In the genomic region with DNA sequence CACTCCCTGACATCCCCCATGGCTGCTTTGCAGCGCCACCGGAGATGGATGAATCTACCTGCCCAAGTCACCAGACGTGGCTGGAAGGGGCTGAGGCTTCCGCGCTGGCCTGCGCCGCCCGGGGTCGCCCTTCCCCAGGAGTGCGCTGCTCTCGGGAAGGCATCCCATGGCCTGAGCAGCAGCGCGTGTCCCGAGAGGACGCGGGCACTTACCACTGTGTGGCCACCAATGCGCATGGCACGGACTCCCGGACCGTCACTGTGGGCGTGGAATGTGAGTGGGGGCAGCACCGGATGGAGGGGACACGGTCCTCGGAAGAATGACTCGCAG, we compare ENCODE assay signal across 10 cellular contexts. TPM values are rescaled to one million over a fixed set of nuclear protein-coding genes. Genes with fewer than 3 reads are reported as not detected.
DNase-seq lines count a peak whose midpoint lies in the region; FAIRE-seq and TF ChIP-seq lines count a peak whose summit lies in the region.
"Had no signal": no experiment of that assay in that cellular context is flagged by ENCODE, and none has a peak within 500 bp of the region (broad histone marks: within the 10 kb centered on the region; RNA-seq: fewer than 3 reads in every experiment).

No MANE protein-coding gene starts in this region.

- no peak for TF ChIP-seq EP300 in transverse colon (IDR thresholded peaks at IDR 0.05; ENCODE audit: low read depth)

- TF ChIP-seq CTCF in transverse colon (IDR thresholded peaks at IDR 0.05): peak in 1 of 5 experiments; percentile 15

- peaks cover 95% of the 10 kb centered on the region for H3K27me3 ChIP-seq in transverse colon

- in situ Hi-C loops in transverse colon (cut with MboI; ENCODE audit: low pct_ligation_motif_present in 1 of 4, low pct_unique_long_range_greater_than_20kb in 1 of 4, low sequenced_read_pairs in 3 of 4): no loop called here

- no peak overlapping the region for H3K27ac ChIP-seq in transverse colon
- H3K27ac ChIP-seq: ascending aorta, right lobe of liver had no signal

- TF ChIP-seq POLR2A in transverse colon (IDR thresholded peaks at IDR 0.05) (no peak), H54 (IDR thresholded peaks at IDR 0.05; ENCODE audit: low read depth, low read length) (no peak)

- DNase-seq in stimulated activated CD4-positive, alpha-beta T cell treated with anti-CD3 and anti-CD28 coated beads, Interleukin-15, amount 100 ng/mL, for 24 hours: peak; percentile 23
- DNase-seq in stimulated activated CD4-positive, alpha-beta T cell treated with anti-CD3 and anti-CD28 coated beads, Interleukin-2, amount 100 ng/mL, for 24 hours: no peak
- DNase-seq in iPS-NIHi7 (ENCODE audit: extremely low spot score) (peak; percentile 61), transverse colon (peak; percentile 33), H54 (ENCODE audit: insufficient read length, low spot score) (no peak), superior temporal gyrus (ENCODE audit: extremely low spot score) (no peak)
- DNase-seq: hypothalamus, right lobe of liver had no signal

- H3K4me3 ChIP-seq in transverse colon: no peak overlapping the region
- H3K4me3 ChIP-seq: ascending aorta, right lobe of liver had no signal

- FAIRE-seq in H54 (lab: Jason Lieb, UNC): no peak

- H3K36me3 ChIP-seq in transverse colon: no peaks in the 10 kb centered on the region
- H3K36me3 ChIP-seq: ascending aorta, right lobe of liver, upper lobe of left lung had no signal

- 23% methylated on average over 25 of the region's 25 CpGs; no CpG with 5 or more reads in 1 of the 2 donors for WGBS in transverse colon (ENCODE audit: low coverage in 1 of 2), 2 donors

- intact Hi-C loops in transverse colon (cut with DNase I; ENCODE audit: low total_unique reads): no loop called here

- H3K9me3 ChIP-seq in transverse colon: no peaks in the 10 kb centered on the region
- H3K9me3 ChIP-seq: ascending aorta, right lobe of liver, upper lobe of left lung had no signal

- H3K4me1 ChIP-seq in transverse colon: peaks cover 39 to 55% (median 54%) of the 10 kb centered on the region in 4 donors

RNA-seq across cellular contexts. Expression of a gene that starts 4.6 kb away (rescaled TPM):
- under 1 TPM in 2 of 4 donors, not detected in 2; 0.27 to 0.48 TPM for total RNA-seq in transverse colon

RNA-seq across cellular contexts. Expression of a gene that starts 7.6 kb away (rescaled TPM):
- total RNA-seq in transverse colon: under 1 TPM in 2 of 4 donors, not detected in 2; 0.48 to 0.55 TPM
- total RNA-seq: ascending aorta had no signal

RNA-seq across cellular contexts. Expression of a gene that starts 15.3 kb away (rescaled TPM):
- total RNA-seq in transverse colon: 1 to 10 TPM; 1.9 to 8.2 (median 3.8) TPM
- total RNA-seq: ascending aorta had no signal

RNA-seq across cellular contexts. Expression of a gene that starts 21.5 kb away (rescaled TPM):
- total RNA-seq in transverse colon: 10 to 100 TPM in 1 of 4 donors, 1 to 10 TPM in 2, not detected in 1; 6.1 to 28.9 (median 8.4) TPM

RNA-seq across cellular contexts. Expression of a gene that starts 23.4 kb away (rescaled TPM):
- total RNA-seq in transverse colon: 10 to 100 TPM in 1 of 4 donors, 1 to 10 TPM in 3; 6.4 to 26.6 (median 7.7) TPM

Comparison
In these comparisons a context has a peak if more than half of its experiments do, and no peak if none do; other contexts are left out.
1. DNase-seq: peak in stimulated activated CD4-positive, alpha-beta T cell treated with anti-CD3 and anti-CD28 coated beads, Interleukin-15, amount 100 ng/mL, for 24 hours (single experiment), iPS-NIHi7 (single experiment) and transverse colon (single experiment); none in stimulated activated CD4-positive, alpha-beta T cell treated with anti-CD3 and anti-CD28 coated beads, Interleukin-2, amount 100 ng/mL, for 24 hours (0 of 2), H54 (single experiment) and superior temporal gyrus (single experiment).